17 cellular contexts compared by ENCODE assay signal in the genomic region with DNA sequence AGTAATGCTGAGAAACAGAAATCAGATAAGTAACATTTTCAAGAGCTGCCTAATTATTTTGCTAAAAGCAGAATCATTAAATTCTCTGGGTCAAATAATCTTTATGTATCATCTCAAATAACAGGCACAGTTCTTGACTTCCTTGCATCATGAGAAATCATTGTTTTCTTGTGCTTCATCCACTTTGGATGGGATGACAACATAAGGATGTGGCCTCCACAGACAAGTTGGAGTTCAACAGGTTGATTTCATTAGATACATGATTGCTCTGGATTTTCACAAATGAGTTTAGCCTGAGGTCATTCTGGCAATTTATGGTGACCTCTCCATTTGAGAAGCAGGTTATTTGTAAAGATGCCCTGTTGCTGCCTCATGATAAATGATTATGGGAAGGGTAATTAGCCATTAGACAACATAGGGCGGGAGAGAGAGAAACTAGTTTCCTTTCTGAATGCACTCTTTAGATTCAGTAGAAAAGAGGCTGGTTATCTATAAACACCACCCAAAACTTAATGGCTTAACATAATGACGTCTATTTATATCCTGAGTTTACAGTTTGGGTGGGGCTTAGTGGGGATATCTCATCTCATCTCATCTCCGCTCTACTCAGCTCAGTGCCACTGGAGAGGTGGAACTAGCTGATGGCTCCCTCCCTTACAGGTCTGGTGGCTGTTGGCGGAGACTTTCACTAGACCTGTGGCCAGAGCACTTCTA. TPM values are rescaled to one million over a fixed set of nuclear protein-coding genes. Genes with fewer than 3 reads are reported as not detected.
DNase-seq lines count a peak whose midpoint lies in the region; ATAC-seq and TF ChIP-seq lines count a peak whose summit lies in the region.
"Had no signal": no experiment of that assay in that cellular context is flagged by ENCODE, and none has a peak within 500 bp of the region (broad histone marks: within the 10 kb centered on the region; RNA-seq: fewer than 3 reads in every experiment).

No MANE protein-coding gene starts in this region.

- 72 to 80% (median 76%) methylated on average over 4 of the region's 4 CpGs for WGBS in heart left ventricle, 4 donors
- 76% methylated on average over 4 of the region's 4 CpGs for WGBS in SK-N-SH (ENCODE audit: low lambda C conversion rate)

- H3K79me2 ChIP-seq in SK-N-SH (ENCODE audit: insufficient read depth), result peaks cover 31% of the 10 kb centered on the region

- H3K27ac Mint-ChIP-seq in endothelial cell (ENCODE audit: unreplicated experiment), result no peak overlapping the region
- H3K27ac Mint-ChIP-seq: activated CD4-positive, alpha-beta T cell treated with anti-CD3 and anti-CD28 coated beads, Interleukin-2, amount 10 ng/mL, durations not matched to agents 7 days and 5 days; progenitor cell of endocrine pancreas had no signal

- H2AFZ ChIP-seq in SK-N-SH (ENCODE audit: low read depth), result no peak overlapping the region

- ATAC-seq in heart left ventricle, result peak in 1 of 4 donors; percentile 7
- ATAC-seq in left ventricle myocardium superior, result no peak
- ATAC-seq in left lung, result no peak
- peak; percentile 22 for ATAC-seq in upper lobe of right lung
- ATAC-seq in HG03280 (IDR thresholded peaks at IDR 0.05; ENCODE audit: unreplicated experiment), result no peak
- ATAC-seq in GM18868 (IDR thresholded peaks at IDR 0.05; ENCODE audit: unreplicated experiment), result no peak
- ATAC-seq: HCT116 had no signal

- H3K4me3 ChIP-seq in heart left ventricle (no peak overlapping the region), SK-N-SH (ENCODE audit: low read depth in 2 of 2, low read length in 1 of 2) (no peak overlapping the region), left lung (no peak overlapping the region), upper lobe of right lung (no peak overlapping the region)
- H3K4me3 ChIP-seq: BLaER1, esophagus muscularis mucosa had no signal

- H3K4me1 ChIP-seq in heart left ventricle (peaks cover 10 to 68% (median 51%) of the 10 kb centered on the region in 12 donors), SK-N-SH (ENCODE audit: control insufficient read depth in 1 of 2, insufficient read depth in 2 of 2, low read depth in 1 of 2, low read length in 1 of 2) (peaks cover 17 to 49% of the 10 kb centered on the region in 2 experiments), left lung (peaks cover 16 to 43% of the 10 kb centered on the region in 2 donors), upper lobe of right lung (peaks cover 43% of the 10 kb centered on the region)

- TF ChIP-seq EP300 in SK-N-SH (IDR thresholded peaks at IDR 0.05; ENCODE audit: borderline replicate concordance in 1 of 2, low read depth in 1 of 2, low read length in 1 of 2), result peak; percentile 5 to 92; a peak in 2 of 4 replicates

- H3K9me3 ChIP-seq in heart left ventricle, result no peaks in the 10 kb centered on the region
- H3K9me3 ChIP-seq in SK-N-SH, result no peaks in the 10 kb centered on the region
- H3K9me3 ChIP-seq in left lung, result no peaks in the 10 kb centered on the region
- H3K9me3 ChIP-seq in upper lobe of right lung, result no peaks in the 10 kb centered on the region
- H3K9me3 ChIP-seq: BLaER1, esophagus muscularis mucosa had no signal

- peak overlapping the region; percentile 12 for H3K4me2 ChIP-seq in SK-N-SH
- H3K4me2 ChIP-seq: BLaER1 had no signal

- intact Hi-C loops in heart left ventricle (cut with DNase I), result no loop called here
- intact Hi-C loops in left ventricle myocardium superior (cut with micrococcal nuclease), result no loop called here
- intact Hi-C loops in left lung (cut with DNase I), result no loop called here
- intact Hi-C loops in upper lobe of right lung (cut with DNase I), result no loop called here

- no peak overlapping the region for H3K4me3 Mint-ChIP-seq in endothelial cell (ENCODE audit: unreplicated experiment)
- H3K4me3 Mint-ChIP-seq: activated CD4-positive, alpha-beta T cell treated with anti-CD3 and anti-CD28 coated beads, Interleukin-2, amount 10 ng/mL, durations not matched to agents 7 days and 5 days; IgD-negative memory B cell had no signal

- H3F3A ChIP-seq in SK-N-SH (replicated peaks; ENCODE audit: insufficient read depth), result peaks cover 15% of the 10 kb centered on the region

- DNase-seq in heart left ventricle, result no peak
- no peak for DNase-seq in left ventricle myocardium superior
- DNase-seq in SK-N-SH, result peak; percentile 62
- no peak for DNase-seq in left lung
- no peak for DNase-seq in upper lobe of right lung
- no peak for DNase-seq in endothelial cell (ENCODE audit: low spot score)
- DNase-seq: activated CD4-positive, alpha-beta T cell treated with anti-CD3 and anti-CD28 coated beads, Interleukin-2, amount 10 ng/mL, durations not matched to agents 7 days and 5 days; central memory CD4-positive, alpha-beta T cell; NCI-H187; stimulated activated CD4-positive, alpha-beta T cell treated with anti-CD3 and anti-CD28 coated beads, Interleukin-2, amount 100 ng/mL, for 24 hours had no signal

- CTCF ChIA-PET in SK-N-SH (lab: Yijun Ruan, JAX), result interaction anchor here (1.0 to 3.0 kb wide), 9 partner anchors 10 to 130 kb away, joined by 3 to 24 read pairs (median 7); no protein-coding TSS in a partner anchor

- H3K27me3 ChIP-seq in heart left ventricle (no peaks in the 10 kb centered on the region), SK-N-SH (ENCODE audit: insufficient read depth) (no peaks in the 10 kb centered on the region), left lung (no peaks in the 10 kb centered on the region), upper lobe of right lung (no peaks in the 10 kb centered on the region)
- H3K27me3 ChIP-seq: BLaER1, esophagus muscularis mucosa had no signal

- TF ChIP-seq CTCF in heart left ventricle (IDR thresholded peaks at IDR 0.05) (no peak), SK-N-SH (IDR thresholded peaks at IDR 0.05) (no peak), left lung (IDR thresholded peaks at IDR 0.05) (no peak), upper lobe of right lung (IDR thresholded peaks at IDR 0.05) (no peak), endothelial cell (IDR thresholded peaks at IDR 0.05; ENCODE audit: unreplicated experiment) (no peak)

- H3K27ac ChIP-seq in heart left ventricle (peak overlapping the region in 7 of 12 donors; percentile 52 to 80 (median 75)), SK-N-SH (ENCODE audit: low read depth in 2 of 2, low read length in 1 of 2) (peak overlapping the region; percentile 62 to 99), left lung (peak overlapping the region; percentile 48 to 63), upper lobe of right lung (peak overlapping the region; percentile 62)
- H3K27ac ChIP-seq: BLaER1 had no signal

- no peak overlapping the region for H3K9ac ChIP-seq in SK-N-SH
- H3K9ac ChIP-seq: BLaER1 had no signal

- peaks cover 2% of the 10 kb centered on the region for H3K27me3 Mint-ChIP-seq in endothelial cell (ENCODE audit: unreplicated experiment)
- H3K27me3 Mint-ChIP-seq: activated CD4-positive, alpha-beta T cell treated with anti-CD3 and anti-CD28 coated beads, Interleukin-2, amount 10 ng/mL, durations not matched to agents 7 days and 5 days; IgD-negative memory B cell; progenitor cell of endocrine pancreas had no signal

- POLR2A ChIA-PET in SK-N-SH (lab: Yijun Ruan, JAX), result interaction anchor here (0.6 to 3.8 kb wide), 9 partner anchors 11 to 129 kb away, joined by 3 to 25 read pairs (median 8); no protein-coding TSS in a partner anchor

- no peak for TF ChIP-seq RAD21 in SK-N-SH (IDR thresholded peaks at IDR 0.05; ENCODE audit: low read length)

- no peaks in the 10 kb centered on the region for H4K20me1 ChIP-seq in SK-N-SH (ENCODE audit: insufficient read depth)

- H3K9me2 ChIP-seq in SK-N-SH, result no peaks in the 10 kb centered on the region

- peaks cover 0 to 29% (median 18%) of the 10 kb centered on the region in 9 donors for H3K36me3 ChIP-seq in heart left ventricle
- H3K36me3 ChIP-seq in SK-N-SH (replicated peaks in 1 of 2; ENCODE audit: control insufficient read depth in 1 of 2, insufficient read depth in 2 of 2, low read length in 1 of 2), result peaks cover 18 to 33% of the 10 kb centered on the region in 2 experiments
- peaks cover 0 to 20% of the 10 kb centered on the region in 2 donors for H3K36me3 ChIP-seq in left lung
- peaks cover 22% of the 10 kb centered on the region for H3K36me3 ChIP-seq in upper lobe of right lung

- peaks cover 4% of the 10 kb centered on the region for H3K36me3 Mint-ChIP-seq in endothelial cell (ENCODE audit: low read depth, unreplicated experiment)

- no peak for TF ChIP-seq POLR2A in heart left ventricle (IDR thresholded peaks at IDR 0.05)

- no peaks in the 10 kb centered on the region for H3K9me3 Mint-ChIP-seq in endothelial cell (ENCODE audit: unreplicated experiment)
- H3K9me3 Mint-ChIP-seq: activated CD4-positive, alpha-beta T cell treated with anti-CD3 and anti-CD28 coated beads, Interleukin-2, amount 10 ng/mL, durations not matched to agents 7 days and 5 days; IgD-negative memory B cell had no signal

- H3K4me1 Mint-ChIP-seq in endothelial cell (ENCODE audit: unreplicated experiment), result peaks cover 31% of the 10 kb centered on the region

TF ChIP-seq in SK-N-SH, 30 proteins besides CTCF, POLR2A, EP300 and RAD21:
- peak; percentile 45; the same call in 1 of the 2 replicates for TF ChIP-seq TCF12 (IDR thresholded peaks at IDR 0.05)
- TF ChIP-seq FOXJ3 (CRISPR knock-in tag; IDR thresholded peaks at IDR 0.05), result peak; percentile 99
- peak; percentile 39; the same call in 1 of the 2 replicates for TF ChIP-seq TEAD4 (IDR thresholded peaks at IDR 0.05; ENCODE audit: borderline replicate concordance, insufficient read depth)
- TF ChIP-seq, protein P1, sequence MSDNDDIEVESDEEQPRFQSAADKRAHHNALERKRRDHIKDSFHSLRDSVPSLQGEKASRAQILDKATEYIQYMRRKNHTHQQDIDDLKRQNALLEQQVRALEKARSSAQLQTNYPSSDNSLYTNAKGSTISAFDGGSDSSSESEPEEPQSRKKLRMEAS (IDR thresholded peaks at IDR 0.05; ENCODE audit: low read depth), result no peak
- TF ChIP-seq RCOR1 (IDR thresholded peaks at IDR 0.05; ENCODE audit: low read length), result peak; percentile 94
- TF ChIP-seq GATA2 (CRISPR knock-in tag; IDR thresholded peaks at IDR 0.05), result peak; percentile 79
- peak; percentile 36; the same call in 1 of the 2 replicates for TF ChIP-seq RFX5 (IDR thresholded peaks at IDR 0.05; ENCODE audit: low read length)
- TF ChIP-seq MXI1 (IDR thresholded peaks at IDR 0.05; ENCODE audit: low read depth, low read length), result peak; percentile 11; the same call in 1 of the 2 replicates
- no peak for TF ChIP-seq JUND (IDR thresholded peaks at IDR 0.05)
- TF ChIP-seq CHD2 (IDR thresholded peaks at IDR 0.05; ENCODE audit: low read length, partially characterized antibody), result peak; percentile 54
- no peak for TF ChIP-seq POLR2AphosphoS5 (IDR thresholded peaks at IDR 0.05; ENCODE audit: low read depth, low read length)

RNA-seq across cellular contexts. Expression of a gene that starts 35.0 kb away (rescaled TPM):
- 10 to 100 TPM in 1 of 9 donors, 1 to 10 TPM in 8; 1.5 to 12.1 (median 4.5) TPM for total RNA-seq in heart left ventricle
- polyA plus RNA-seq in heart left ventricle, result 1 to 10 TPM; 3.9 to 5.5 TPM
- 4.1 TPM for total RNA-seq in left ventricle myocardium superior
- 9.3 and 12.0 TPM in 2 replicates for polyA plus RNA-seq in SK-N-SH (2012; rRNA removed)
- 5.1 and 9.7 TPM in 2 replicates for polyA plus RNA-seq in SK-N-SH (2012; cell fraction: cytosol; rRNA removed)
- 22.5 and 26.1 TPM in 2 replicates for polyA plus RNA-seq in SK-N-SH (2012; cell fraction: nucleus; rRNA removed)
- 10 to 100 TPM; 11.5 to 16.8 TPM for total RNA-seq in left lung
- 17.2 TPM for total RNA-seq in upper lobe of right lung
- 18.5 TPM for total RNA-seq in endothelial cell (ENCODE audit: unreplicated experiment)
